Comparison of ENCODE assay signal across 23 cellular contexts in genomic region chr18:42758851-42759250, GRCh38.
"Had no signal": no experiment of that assay in that cellular context is flagged by ENCODE, and none has a peak within 500 bp of the region (broad histone marks: within the 10 kb centered on the region; RNA-seq: fewer than 3 reads in every experiment).

No MANE protein-coding gene starts in this region.

- H3K27ac ChIP-seq: gastrocnemius medialis, left lung, lower lobe of right lung, neural progenitor cell, ovary, testis, tibial nerve, upper lobe of right lung, vagina had no signal

- H3K4me1 ChIP-seq: gastrocnemius medialis, left lung, lower lobe of right lung, neural progenitor cell, testis, tibial nerve, upper lobe of right lung, vagina had no signal

- H3K36me3 ChIP-seq: gastrocnemius medialis, left lung, lower lobe of right lung, neural progenitor cell, ovary, tibial nerve, upper lobe of right lung, vagina had no signal

- H3K36me3 Mint-ChIP-seq: memory B cell; natural killer cell treated with Interleukin-12 subunit alpha and Interleukin-12 subunit beta and Interleukin-15 and Interleukin-18, amount 100 ng/mL, for 72 hours; stimulated activated effector memory CD8-positive, alpha-beta T cell treated with anti-CD3 and anti-CD28 coated beads, Interleukin-12 subunit alpha, Interleukin-12 subunit beta, amount 100 ng/mL, for 72 hours had no signal

- H3K4me3 Mint-ChIP-seq: memory B cell; natural killer cell treated with Interleukin-12 subunit alpha and Interleukin-12 subunit beta and Interleukin-15 and Interleukin-18, amount 100 ng/mL, for 72 hours; neural progenitor cell; stimulated activated effector memory CD8-positive, alpha-beta T cell treated with anti-CD3 and anti-CD28 coated beads, Interleukin-12 subunit alpha, Interleukin-12 subunit beta, amount 100 ng/mL, for 72 hours; stimulated activated naive CD8-positive, alpha-beta T cell treated with anti-CD3 and anti-CD28 coated beads, Interleukin-15, Interleukin-2, amounts not matched to agents 100 ng/mL and 50 ng/mL, for 24 hours had no signal

- H3K27me3 ChIP-seq: gastrocnemius medialis, left lung, neural progenitor cell, ovary, testis, tibial nerve, upper lobe of right lung, vagina had no signal

- H3K9me3 Mint-ChIP-seq: memory B cell, neural progenitor cell had no signal

- H3K27me3 Mint-ChIP-seq: memory B cell; natural killer cell treated with Interleukin-12 subunit alpha and Interleukin-12 subunit beta and Interleukin-15 and Interleukin-18, amount 100 ng/mL, for 72 hours; stimulated activated naive CD8-positive, alpha-beta T cell treated with anti-CD3 and anti-CD28 coated beads, Interleukin-15, Interleukin-2, amounts not matched to agents 100 ng/mL and 50 ng/mL, for 24 hours had no signal

- H3K9ac ChIP-seq: neural progenitor cell had no signal

- H3K4me1 Mint-ChIP-seq: memory B cell; stimulated activated effector memory CD8-positive, alpha-beta T cell treated with anti-CD3 and anti-CD28 coated beads, Interleukin-12 subunit alpha, Interleukin-12 subunit beta, amount 100 ng/mL, for 72 hours had no signal

- H3K27ac Mint-ChIP-seq: memory B cell; natural killer cell treated with Interleukin-12 subunit alpha and Interleukin-12 subunit beta and Interleukin-15 and Interleukin-18, amount 100 ng/mL, for 72 hours; neural progenitor cell; stimulated activated effector memory CD8-positive, alpha-beta T cell treated with anti-CD3 and anti-CD28 coated beads, Interleukin-12 subunit alpha, Interleukin-12 subunit beta, amount 100 ng/mL, for 72 hours; stimulated activated naive CD8-positive, alpha-beta T cell treated with anti-CD3 and anti-CD28 coated beads, Interleukin-15, Interleukin-2, amounts not matched to agents 100 ng/mL and 50 ng/mL, for 24 hours had no signal

- DNase-seq: effector memory CD4-positive, alpha-beta T cell; gastrocnemius medialis; glutamatergic neuron; islet precursor cell; left lung; lower lobe of right lung; midbrain; nucleus accumbens; ovary; right cardiac atrium; stimulated activated CD4-positive, alpha-beta T cell treated with anti-CD3 and anti-CD28 coated beads, Interleukin-4, amount 100 ng/mL, for 1 hour; stimulated activated CD8-positive, alpha-beta memory T cell treated with anti-CD3 and anti-CD28 coated beads, Interleukin-4, amount 100 ng/mL, for 48 hours; testis; upper lobe of right lung had no signal

- ATAC-seq: esophagus mucosa; gastrocnemius medialis; left lung; lower lobe of right lung; natural killer cell treated with Interleukin-12 subunit alpha and Interleukin-12 subunit beta and Interleukin-15 and Interleukin-18, amount 100 ng/mL, for 72 hours; right cardiac atrium; stimulated activated effector memory CD8-positive, alpha-beta T cell treated with anti-CD3 and anti-CD28 coated beads, Interleukin-12 subunit alpha, Interleukin-12 subunit beta, amount 100 ng/mL, for 72 hours; upper lobe of right lung had no signal

- H3K9me3 ChIP-seq: gastrocnemius medialis, left lung, lower lobe of right lung, ovary, testis, tibial nerve, upper lobe of right lung, vagina had no signal

- H3K4me2 ChIP-seq: neural progenitor cell, smooth muscle cell had no signal

- H3K4me3 ChIP-seq: gastrocnemius medialis, left lung, lower lobe of right lung, neural progenitor cell, ovary, smooth muscle cell, testis, tibial nerve, upper lobe of right lung, vagina had no signal

- H2AFZ ChIP-seq: neural progenitor cell had no signal
